ENCODE assay signal across 11 cellular contexts in the genomic region with DNA sequence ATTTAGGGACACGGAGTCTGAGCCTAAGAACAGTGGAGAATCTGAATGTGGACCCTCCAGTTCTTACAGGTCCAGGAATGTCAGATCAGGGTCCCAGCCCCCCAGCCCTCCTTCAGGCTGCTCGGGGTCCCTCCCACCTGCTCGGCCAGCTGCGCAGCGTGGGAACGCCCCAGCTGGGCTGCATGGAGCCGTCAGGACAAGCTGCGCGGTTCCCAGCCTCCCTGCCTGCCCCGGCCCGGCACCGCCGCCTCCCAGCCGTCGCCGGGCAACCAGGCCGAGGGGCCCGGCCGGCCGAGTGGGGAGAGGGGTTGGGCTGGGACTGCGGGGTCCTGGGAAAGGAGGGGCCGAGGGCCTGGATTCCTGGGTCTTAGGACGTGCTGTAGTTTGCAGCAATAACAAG. TPM values are rescaled to one million over a fixed set of nuclear protein-coding genes. Genes with fewer than 3 reads are reported as not detected.
DNase-seq lines count a peak whose midpoint lies in the region; ATAC-seq, FAIRE-seq and TF ChIP-seq lines count a peak whose summit lies in the region.
"Had no signal": no experiment of that assay in that cellular context is flagged by ENCODE, and none has a peak within 500 bp of the region (broad histone marks: within the 10 kb centered on the region; RNA-seq: fewer than 3 reads in every experiment).

No MANE protein-coding gene starts in this region.

- DNase-seq in ELF-1 (ENCODE audit: low read depth, low spot score) (peak; percentile 52), left kidney (ENCODE audit: low read depth, low spot score) (peak; percentile 89), GM12892 (ENCODE audit: insufficient read length) (no peak), NCI-H187 (lab: John Stamatoyannopoulos, UW) (no peak), C1 segment of cervical spinal cord (lab: John Stamatoyannopoulos, UW) (no peak)
- no peak for DNase-seq in stimulated activated CD4-positive, alpha-beta T cell treated with anti-CD3 and anti-CD28 coated beads, Interleukin-4, amount 100 ng/mL, for 4 hours

- peaks cover 6% of the 10 kb centered on the region for H3K4me1 Mint-ChIP-seq in activated T-helper 17 cell treated with anti-CD3 and anti-CD28 coated beads, Interleukin-2, amount 50 U/mL, for 72 hours

- no peak for ATAC-seq in activated T-helper 17 cell treated with anti-CD3 and anti-CD28 coated beads, Interleukin-2, amount 50 U/mL, for 72 hours (replicated peaks)

- H3K4me1 ChIP-seq in ACC112 (ENCODE audit: control insufficient read depth, insufficient read depth, low read length, unreplicated experiment) = peaks cover 3% of the 10 kb centered on the region

- H3K36me3 Mint-ChIP-seq in activated T-helper 17 cell treated with anti-CD3 and anti-CD28 coated beads, Interleukin-2, amount 50 U/mL, for 72 hours (ENCODE audit: low read depth) = no peaks in the 10 kb centered on the region

- H3K79me2 ChIP-seq in ACC112 (ENCODE audit: control insufficient read depth, insufficient read depth, low read length, unreplicated experiment) = no peaks in the 10 kb centered on the region

- peaks cover 44% of the 10 kb centered on the region for H3K27me3 Mint-ChIP-seq in activated T-helper 17 cell treated with anti-CD3 and anti-CD28 coated beads, Interleukin-2, amount 50 U/mL, for 72 hours

- H2AFZ ChIP-seq in ACC112 (ENCODE audit: low read length, unreplicated experiment) = no peak overlapping the region

- no peak for TF ChIP-seq POLR2A in GM12892 (IDR thresholded peaks at IDR 0.05; ENCODE audit: low read depth, low read length)

- no peak overlapping the region for H3K27ac Mint-ChIP-seq in activated T-helper 17 cell treated with anti-CD3 and anti-CD28 coated beads, Interleukin-2, amount 50 U/mL, for 72 hours

- peak overlapping the region; percentile 19 for H3K4me3 Mint-ChIP-seq in activated T-helper 17 cell treated with anti-CD3 and anti-CD28 coated beads, Interleukin-2, amount 50 U/mL, for 72 hours

- peaks cover 55% of the 10 kb centered on the region for H3K27me3 ChIP-seq in ACC112 (ENCODE audit: insufficient read depth, low read length)

- H3K9me3 Mint-ChIP-seq in activated T-helper 17 cell treated with anti-CD3 and anti-CD28 coated beads, Interleukin-2, amount 50 U/mL, for 72 hours = no peaks in the 10 kb centered on the region

- no peaks in the 10 kb centered on the region for H3K36me3 ChIP-seq in ACC112 (ENCODE audit: insufficient read depth, low read length)

- peak overlapping the region; percentile 78; the same call in 1 of the 2 replicates for H3K4me3 ChIP-seq in ACC112 (ENCODE audit: low read depth, low read length)

- FAIRE-seq in GM12892 (lab: Jason Lieb, UNC) = no peak

- H3K27ac ChIP-seq in ACC112 (ENCODE audit: low read depth, low read length) = no peak overlapping the region
- H3K27ac ChIP-seq: KMS-11 had no signal

RNA-seq across cellular contexts. Expression of gene KIRREL2, which starts 0.7 kb away (rescaled TPM):
- total RNA-seq in activated T-helper 17 cell treated with anti-CD3 and anti-CD28 coated beads, Interleukin-2, amount 50 U/mL, for 72 hours = 1 to 10 TPM; 1.0 to 1.4 TPM
- 0.19 TPM for polyA plus RNA-seq in GM12892 (2012; ENCODE audit: missing spikeins)
- total RNA-seq: myocyte had no signal

RNA-seq across cellular contexts. Expression of gene NPHS1, which starts 3.7 kb away (rescaled TPM):
- under 1 TPM in 1 of 2 donors, not detected in 1; 0.05 TPM for total RNA-seq in activated T-helper 17 cell treated with anti-CD3 and anti-CD28 coated beads, Interleukin-2, amount 50 U/mL, for 72 hours
- not detected for polyA plus RNA-seq in GM12892 (2012; ENCODE audit: missing spikeins)
- total RNA-seq: Daoy, myocyte had no signal

RNA-seq across cellular contexts. Expression of gene APLP1, which starts 12.4 kb away (rescaled TPM):
- total RNA-seq in activated T-helper 17 cell treated with anti-CD3 and anti-CD28 coated beads, Interleukin-2, amount 50 U/mL, for 72 hours = 1 to 10 TPM; 2.3 to 2.6 TPM
- 0.53 TPM for polyA plus RNA-seq in GM12892 (2012; ENCODE audit: missing spikeins)

RNA-seq across cellular contexts. Expression of gene PRODH2, which starts 43.4 kb away (rescaled TPM):
- under 1 TPM in 1 of 2 donors, not detected in 1; 0.13 TPM for total RNA-seq in activated T-helper 17 cell treated with anti-CD3 and anti-CD28 coated beads, Interleukin-2, amount 50 U/mL, for 72 hours
- not detected for polyA plus RNA-seq in GM12892 (2012; ENCODE audit: missing spikeins)
- total RNA-seq: Daoy, myocyte had no signal

RNA-seq across cellular contexts. Expression of gene NFKBID, which starts 44.3 kb away (rescaled TPM):
- total RNA-seq in activated T-helper 17 cell treated with anti-CD3 and anti-CD28 coated beads, Interleukin-2, amount 50 U/mL, for 72 hours = 100 to 1,000 TPM in 1 of 2 donors, 10 to 100 TPM in 1; 35.8 to 113 TPM
- polyA plus RNA-seq in GM12892 (2012; ENCODE audit: missing spikeins) = 17.1 TPM

Comparison
In these comparisons a context has a peak if more than half of its experiments do, and no peak if none do; other contexts are left out.
1. DNase-seq: peak in ELF-1 (single experiment) and left kidney (single experiment); none in GM12892 (single experiment), NCI-H187 (0 of 2), C1 segment of cervical spinal cord (0 of 14) and stimulated activated CD4-positive, alpha-beta T cell treated with anti-CD3 and anti-CD28 coated beads, Interleukin-4, amount 100 ng/mL, for 4 hours (0 of 2).